8 cellular contexts compared by ENCODE assay signal in genomic region chr3:117407317-117407716, GRCh38.
DNase-seq lines count a peak whose midpoint lies in the region; ATAC-seq, FAIRE-seq and TF ChIP-seq lines count a peak whose summit lies in the region.

No MANE protein-coding gene starts in this region.

- no peak overlapping the region for H3K4me3 Mint-ChIP-seq in nephron progenitor cell

- peak; percentile 86 for ATAC-seq in HG02981 (IDR thresholded peaks at IDR 0.05; ENCODE audit: unreplicated experiment)

- DNase-seq in DMS153 (lab: John Stamatoyannopoulos, UW) (peak; percentile 46), DMS153 treated with DMSO at 0.1 percent for 48 hours (lab: John Stamatoyannopoulos, UW; ENCODE audit: unreplicated experiment) (no peak), RCC 7860 (ENCODE audit: low spot score) (peak; percentile 15), nephron progenitor cell (no peak), NCI-H2196 (lab: John Stamatoyannopoulos, UW; ENCODE audit: unreplicated experiment) (no peak), amygdala (lab: John Stamatoyannopoulos, UW) (no peak)
- no peak for DNase-seq in activated naive CD4-positive, alpha-beta T cell treated with anti-CD3 and anti-CD28 coated beads, Interleukin-2, amount 50 U/mL, for 16 hours

- TF ChIP-seq CTCF in nephron progenitor cell (IDR thresholded peaks at IDR 0.05): peak; percentile 41

- FAIRE-seq in RCC 7860 (lab: Jason Lieb, UNC): peak; percentile 42

- H3K27ac Mint-ChIP-seq in nephron progenitor cell: no peak overlapping the region

- H3K9me3 Mint-ChIP-seq in nephron progenitor cell: no peaks in the 10 kb centered on the region

- no peaks in the 10 kb centered on the region for H3K27me3 Mint-ChIP-seq in nephron progenitor cell (ENCODE audit: low read depth, poor library complexity)

- no peaks in the 10 kb centered on the region for H3K36me3 Mint-ChIP-seq in nephron progenitor cell (ENCODE audit: low read depth)

- H3K4me1 Mint-ChIP-seq in nephron progenitor cell: peaks cover 8% of the 10 kb centered on the region

Comparison
In these comparisons a context has a peak if more than half of its experiments do, and no peak if none do; other contexts are left out.
1. DNase-seq: peak in DMS153 (single experiment) and RCC 7860 (single experiment); none in DMS153 treated with DMSO at 0.1 percent for 48 hours (single experiment), nephron progenitor cell (single experiment), activated naive CD4-positive, alpha-beta T cell treated with anti-CD3 and anti-CD28 coated beads, Interleukin-2, amount 50 U/mL, for 16 hours (single experiment), NCI-H2196 (single experiment) and amygdala (0 of 56).